Comparison of ENCODE assay signal across 2 cellular contexts in genomic region chr20:31949877-31950646, GRCh38.
TF ChIP-seq lines count a peak whose summit lies in the region.

No MANE protein-coding gene starts in this region.

TF ChIP-seq in HepG2, 621 proteins besides CTCF, POLR2A, EP300 and RAD21:
- peak; percentile 40 for TF ChIP-seq RBM22 (optimal IDR thresholded peaks at IDR 0.05; ENCODE audit: low read length)
- TF ChIP-seq, protein P1, sequence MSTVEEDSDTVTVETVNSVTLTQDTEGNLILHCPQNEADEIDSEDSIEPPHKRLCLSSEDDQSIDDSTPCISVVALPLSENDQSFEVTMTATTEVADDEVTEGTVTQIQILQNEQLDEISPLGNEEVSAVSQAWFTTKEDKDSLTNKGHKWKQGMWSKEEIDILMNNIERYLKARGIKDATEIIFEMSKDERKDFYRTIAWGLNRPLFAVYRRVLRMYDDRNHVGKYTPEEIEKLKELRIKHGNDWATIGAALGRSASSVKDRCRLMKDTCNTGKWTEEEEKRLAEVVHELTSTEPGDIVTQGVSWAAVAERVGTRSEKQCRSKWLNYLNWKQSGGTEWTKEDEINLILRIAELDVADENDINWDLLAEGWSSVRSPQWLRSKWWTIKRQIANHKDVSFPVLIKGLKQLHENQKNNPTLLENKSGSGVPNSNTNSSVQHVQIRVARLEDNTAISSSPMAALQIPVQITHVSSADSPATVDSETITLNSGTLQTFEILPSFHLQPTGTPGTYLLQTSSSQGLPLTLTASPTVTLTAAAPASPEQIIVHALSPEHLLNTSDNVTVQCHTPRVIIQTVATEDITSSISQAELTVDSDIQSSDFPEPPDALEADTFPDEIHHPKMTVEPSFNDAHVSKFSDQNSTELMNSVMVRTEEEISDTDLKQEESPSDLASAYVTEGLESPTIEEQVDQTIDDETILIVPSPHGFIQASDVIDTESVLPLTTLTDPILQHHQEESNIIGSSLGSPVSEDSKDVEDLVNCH (CRISPR knock-in tag; IDR thresholded peaks at IDR 0.05) = no peak
- TF ChIP-seq ZBTB20 (CRISPR knock-in tag; IDR thresholded peaks at IDR 0.05; ENCODE audit: borderline replicate concordance, low read depth) = no peak
- TF ChIP-seq ZNF629 (CRISPR knock-in tag; conservative IDR thresholded peaks at IDR 0.05) = no peak
- TF ChIP-seq HNRNPH1 (optimal IDR thresholded peaks at IDR 0.05; ENCODE audit: low read depth, low read length) = no peak
- TF ChIP-seq, protein P2, sequence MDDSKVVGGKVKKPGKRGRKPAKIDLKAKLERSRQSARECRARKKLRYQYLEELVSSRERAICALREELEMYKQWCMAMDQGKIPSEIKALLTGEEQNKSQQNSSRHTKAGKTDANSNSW (CRISPR knock-in tag; IDR thresholded peaks at IDR 0.05; ENCODE audit: borderline replicate concordance) = peak; percentile 60; the same call in 1 of the 2 replicates

TF ChIP-seq in WTC11, 78 proteins besides CTCF, POLR2A, EP300 and RAD21:
- TF ChIP-seq ZNF671 (CRISPR knock-in tag; IDR thresholded peaks at IDR 0.05) (no peak), SP1 (CRISPR knock-in tag; conservative IDR thresholded peaks at IDR 0.05) (no peak)
TF ChIP-seq in WTC11: peak in this region for 0.
